ENCODE assay signal across 23 cellular contexts in the genomic region with DNA sequence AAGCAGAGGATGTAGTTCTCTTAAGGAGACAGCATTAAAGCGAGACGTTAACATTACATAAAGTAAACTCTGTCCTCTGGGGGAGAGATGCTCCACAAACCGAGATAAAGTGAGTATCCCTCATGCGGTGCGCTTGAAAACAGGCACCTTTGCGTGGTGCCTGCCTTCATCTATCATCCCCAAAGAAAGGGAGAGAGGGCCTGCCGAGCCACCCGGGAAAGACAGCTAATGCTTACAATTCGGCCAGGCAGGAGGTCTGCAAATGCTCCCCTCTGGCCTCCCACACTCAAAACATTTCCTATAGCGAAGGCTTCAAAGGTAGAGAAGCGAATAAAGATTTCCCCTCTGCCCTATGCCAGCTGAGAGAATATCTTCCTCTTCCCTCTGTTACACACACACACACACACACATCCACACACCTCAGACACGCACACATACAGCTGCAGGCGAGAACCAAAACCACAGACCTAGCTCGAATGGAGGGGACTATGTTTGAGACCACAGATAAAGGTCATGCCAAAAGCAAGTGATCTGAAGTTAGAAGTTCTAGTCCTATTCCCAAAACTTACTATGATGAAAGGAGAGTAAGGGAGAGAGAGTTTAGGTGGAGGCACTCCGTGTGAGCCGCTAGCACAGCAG.
"Had no signal": no experiment of that assay in that cellular context is flagged by ENCODE, and none has a peak within 500 bp of the region (broad histone marks: within the 10 kb centered on the region; RNA-seq: fewer than 3 reads in every experiment).

No MANE protein-coding gene starts in this region.

- H3K27me3 Mint-ChIP-seq: dendritic cell treated with granulocyte-macrophage colony-stimulating factor and Interleukin-4, amounts not matched to agents 40 ng/mL and 50 ng/mL, for 4 days; naive thymus-derived CD4-positive, alpha-beta T cell; type B pancreatic cell had no signal

- H3K9me3 Mint-ChIP-seq: dendritic cell treated with granulocyte-macrophage colony-stimulating factor and Interleukin-4, amounts not matched to agents 40 ng/mL and 50 ng/mL, for 4 days; naive thymus-derived CD4-positive, alpha-beta T cell; neural crest cell; stimulated activated effector memory CD8-positive, alpha-beta T cell treated with anti-CD3 and anti-CD28 coated beads, Interleukin-12 subunit alpha, Interleukin-12 subunit beta, amount 100 ng/mL, for 72 hours; type B pancreatic cell had no signal

- H2AFZ ChIP-seq: parathyroid adenoma had no signal

- H3K27me3 ChIP-seq: esophagus squamous epithelium, gastroesophageal sphincter, suprapubic skin, thyroid gland, uterus had no signal

- ATAC-seq: gastroesophageal sphincter; left colon; naive thymus-derived CD4-positive, alpha-beta T cell; psoas muscle; sciatic nerve; stimulated activated effector memory CD8-positive, alpha-beta T cell treated with anti-CD3 and anti-CD28 coated beads, Interleukin-12 subunit alpha, Interleukin-12 subunit beta, amount 100 ng/mL, for 72 hours; stimulated activated naive CD8-positive, alpha-beta T cell treated with anti-CD3 and anti-CD28 coated beads, Interleukin-15, Interleukin-2, amounts not matched to agents 100 U/mL and 50 U/mL, for 24 hours had no signal

- H3K27ac ChIP-seq: esophagus squamous epithelium, gastroesophageal sphincter, parathyroid adenoma, psoas muscle, skin epidermis, suprapubic skin, thyroid gland, uterus had no signal

- H3K79me2 ChIP-seq: parathyroid adenoma had no signal

- H3K4me3 Mint-ChIP-seq: dendritic cell treated with granulocyte-macrophage colony-stimulating factor and Interleukin-4, amounts not matched to agents 40 ng/mL and 50 ng/mL, for 4 days; naive thymus-derived CD4-positive, alpha-beta T cell; neural crest cell; stimulated activated effector memory CD8-positive, alpha-beta T cell treated with anti-CD3 and anti-CD28 coated beads, Interleukin-12 subunit alpha, Interleukin-12 subunit beta, amount 100 ng/mL, for 72 hours; type B pancreatic cell had no signal

- H3K4me1 ChIP-seq: gastroesophageal sphincter, parathyroid adenoma, psoas muscle, suprapubic skin, thyroid gland, uterus had no signal

- H3K9ac ChIP-seq: parathyroid adenoma had no signal

- DNase-seq: cerebellar nuclear complex; esophagus squamous epithelium; foreskin fibroblast; kidney; left colon; naive thymus-derived CD4-positive, alpha-beta T cell; occipital lobe; psoas muscle; stimulated activated CD4-positive, alpha-beta T cell treated with anti-CD3 and anti-CD28 coated beads, Interleukin-12 subunit alpha, Interleukin-12 subunit beta, amount 100 ng/mL, for 4 hours; stimulated activated CD4-positive, alpha-beta T cell treated with anti-CD3 and anti-CD28 coated beads, Interleukin-4, amount 100 ng/mL, for 1 hour; stimulated activated CD8-positive, alpha-beta memory T cell treated with anti-CD3 and anti-CD28 coated beads, Interleukin-4, amount 100 ng/mL, for 48 hours; stimulated activated naive CD8-positive, alpha-beta T cell treated with anti-CD3 and anti-CD28 coated beads, Interleukin-15, Interleukin-2, amounts not matched to agents 100 U/mL and 50 U/mL, for 24 hours; thyroid gland; uterus had no signal

- H3K4me3 ChIP-seq: esophagus squamous epithelium, gastroesophageal sphincter, psoas muscle, skin epidermis, suprapubic skin, thyroid gland, uterus had no signal

- H3K36me3 ChIP-seq: esophagus squamous epithelium, suprapubic skin, thyroid gland, uterus had no signal

- H3K36me3 Mint-ChIP-seq: stimulated activated effector memory CD8-positive, alpha-beta T cell treated with anti-CD3 and anti-CD28 coated beads, Interleukin-12 subunit alpha, Interleukin-12 subunit beta, amount 100 ng/mL, for 72 hours; type B pancreatic cell had no signal

- H3K27ac Mint-ChIP-seq: dendritic cell treated with granulocyte-macrophage colony-stimulating factor and Interleukin-4, amounts not matched to agents 40 ng/mL and 50 ng/mL, for 4 days; naive thymus-derived CD4-positive, alpha-beta T cell; stimulated activated effector memory CD8-positive, alpha-beta T cell treated with anti-CD3 and anti-CD28 coated beads, Interleukin-12 subunit alpha, Interleukin-12 subunit beta, amount 100 ng/mL, for 72 hours; type B pancreatic cell had no signal

- H3K9me3 ChIP-seq: esophagus squamous epithelium, gastroesophageal sphincter, psoas muscle, suprapubic skin, thyroid gland, uterus had no signal
